In genomic region chr4:159101983-159102622, GRCh38 we compare ENCODE assay signal across 8 cellular contexts. TPM values are rescaled to one million over a fixed set of nuclear protein-coding genes. Genes with fewer than 3 reads are reported as not detected.
DNase-seq lines count a peak whose midpoint lies in the region; ATAC-seq lines count a peak whose summit lies in the region.

No MANE protein-coding gene starts in this region.

- peak overlapping the region; percentile 76 for H3K4me3 Mint-ChIP-seq in activated T-helper 1 cell treated with anti-CD3 and anti-CD28 coated beads, Interleukin-12 subunit alpha, Interleukin-12 subunit beta, Interleukin-2, Interleukin-4 antibody, amounts not matched to agents 30 ng/mL and 10 ng/mL and 1 ng/mL, durations not matched to agents 14 hours and 24 hours and 36 hours

- H3K4me3 ChIP-seq in iPS-18c (ENCODE audit: insufficient read depth, low read depth, low read length): peak overlapping the region; percentile 78

- peaks cover 7% of the 10 kb centered on the region for H3K36me3 Mint-ChIP-seq in activated T-helper 1 cell treated with anti-CD3 and anti-CD28 coated beads, Interleukin-12 subunit alpha, Interleukin-12 subunit beta, Interleukin-2, Interleukin-4 antibody, amounts not matched to agents 30 ng/mL and 10 ng/mL and 1 ng/mL, durations not matched to agents 14 hours and 24 hours and 36 hours (ENCODE audit: low read depth)

- peak overlapping the region; percentile 71 for H3K27ac ChIP-seq in substantia nigra (ENCODE audit: low read depth, low read length, poor library complexity, severe bottlenecking)

- H3K27me3 Mint-ChIP-seq in activated T-helper 1 cell treated with anti-CD3 and anti-CD28 coated beads, Interleukin-12 subunit alpha, Interleukin-12 subunit beta, Interleukin-2, Interleukin-4 antibody, amounts not matched to agents 30 ng/mL and 10 ng/mL and 1 ng/mL, durations not matched to agents 14 hours and 24 hours and 36 hours (ENCODE audit: insufficient read depth): peaks cover 11% of the 10 kb centered on the region

- ATAC-seq in GM18858 (IDR thresholded peaks at IDR 0.05; ENCODE audit: unreplicated experiment) (no peak), GM21619 (IDR thresholded peaks at IDR 0.05; ENCODE audit: unreplicated experiment) (no peak)

- H3K4me1 Mint-ChIP-seq in activated T-helper 1 cell treated with anti-CD3 and anti-CD28 coated beads, Interleukin-12 subunit alpha, Interleukin-12 subunit beta, Interleukin-2, Interleukin-4 antibody, amounts not matched to agents 30 ng/mL and 10 ng/mL and 1 ng/mL, durations not matched to agents 14 hours and 24 hours and 36 hours (ENCODE audit: low read depth): peaks cover 54% of the 10 kb centered on the region

- DNase-seq in NCI-H82 treated with DMSO at 0.1 percent for 48 hours (lab: John Stamatoyannopoulos, UW; ENCODE audit: unreplicated experiment) (peak; percentile 2), NCI-H82 (lab: John Stamatoyannopoulos, UW) (no peak), substantia nigra (lab: John Stamatoyannopoulos, UW) (peak in 2 of 49 donors; percentile 5 to 6)
- no peak for DNase-seq in activated T-helper 1 cell treated with anti-CD3 and anti-CD28 coated beads, Interleukin-12 subunit alpha, Interleukin-12 subunit beta, Interleukin-2, Interleukin-4 antibody, amounts not matched to agents 30 ng/mL and 10 ng/mL and 1 ng/mL, durations not matched to agents 14 hours and 24 hours and 36 hours (ENCODE audit: low spot score)
- no peak for DNase-seq in stimulated activated naive CD4-positive, alpha-beta T cell treated with Interleukin-2 at 50 U/mL for 16 hours (lab: John Stamatoyannopoulos, UW)

- no peaks in the 10 kb centered on the region for H3K9me3 ChIP-seq in iPS-18c (ENCODE audit: control insufficient read depth, insufficient read depth, low read length)

- no peaks in the 10 kb centered on the region for H3K9me3 Mint-ChIP-seq in activated T-helper 1 cell treated with anti-CD3 and anti-CD28 coated beads, Interleukin-12 subunit alpha, Interleukin-12 subunit beta, Interleukin-2, Interleukin-4 antibody, amounts not matched to agents 30 ng/mL and 10 ng/mL and 1 ng/mL, durations not matched to agents 14 hours and 24 hours and 36 hours

- peak overlapping the region; percentile 86 for H3K27ac Mint-ChIP-seq in activated T-helper 1 cell treated with anti-CD3 and anti-CD28 coated beads, Interleukin-12 subunit alpha, Interleukin-12 subunit beta, Interleukin-2, Interleukin-4 antibody, amounts not matched to agents 30 ng/mL and 10 ng/mL and 1 ng/mL, durations not matched to agents 14 hours and 24 hours and 36 hours

- intact Hi-C loops in activated T-helper 1 cell treated with anti-CD3 and anti-CD28 coated beads, Interleukin-12 subunit alpha, Interleukin-12 subunit beta, Interleukin-2, Interleukin-4 antibody, amounts not matched to agents 30 ng/mL and 10 ng/mL and 1 ng/mL, durations not matched to agents 14 hours and 24 hours and 36 hours (cut with micrococcal nuclease): loop anchor here (1.0 to 10.0 kb wide), 7 partner anchors 8 to 379 kb away; partner anchors contain the start of gene PPID

RNA-seq across cellular contexts. Expression of gene RAPGEF2, which starts 0.8 kb away (rescaled TPM):
- 27.5 and 28.3 TPM in 2 replicates for total RNA-seq in activated T-helper 1 cell treated with anti-CD3 and anti-CD28 coated beads, Interleukin-12 subunit alpha, Interleukin-12 subunit beta, Interleukin-2, Interleukin-4 antibody, amounts not matched to agents 30 ng/mL and 10 ng/mL and 1 ng/mL, durations not matched to agents 14 hours and 24 hours and 36 hours
